Comparison of ENCODE assay signal across 29 cellular contexts in genomic region chr2:218371987-218372358, GRCh38. TPM values are rescaled to one million over a fixed set of nuclear protein-coding genes. Genes with fewer than 3 reads are reported as not detected.
DNase-seq lines count a peak whose midpoint lies in the region; ATAC-seq, FAIRE-seq and TF ChIP-seq lines count a peak whose summit lies in the region.
"Had no signal": no experiment of that assay in that cellular context is flagged by ENCODE, and none has a peak within 500 bp of the region (broad histone marks: within the 10 kb centered on the region; RNA-seq: fewer than 3 reads in every experiment).

No MANE protein-coding gene starts in this region.

- H4K5ac ChIP-seq in IMR-90 (ENCODE audit: low read depth, low read length): no peak overlapping the region

- no peak overlapping the region for H3K27ac ChIP-seq in IMR-90 (ENCODE audit: insufficient read depth, low read length)
- H3K27ac ChIP-seq in sigmoid colon: peak overlapping the region in 3 of 4 donors; percentile 68 to 85 (median 80)
- no peak overlapping the region for H3K27ac ChIP-seq in small intestine (ENCODE audit: low read depth in 1 of 2, low read length in 1 of 2)
- H3K27ac ChIP-seq: C4-2B, SJSA1, VCaP had no signal

- TF ChIP-seq POLR2A in IMR-90 (IDR thresholded peaks at IDR 0.05; ENCODE audit: low read depth, low read length) (no peak), sigmoid colon (IDR thresholded peaks at IDR 0.05) (no peak)

- H2BK20ac ChIP-seq in IMR-90 (ENCODE audit: low read depth, low read length): no peak overlapping the region

- intact Hi-C loops in IMR-90 (cut with micrococcal nuclease): no loop called here
- intact Hi-C loops in sigmoid colon (cut with DNase I): no loop called here

- no peaks in the 10 kb centered on the region for H3K36me3 ChIP-seq in IMR-90 (ENCODE audit: control insufficient read depth, insufficient read depth, low read length)
- no peaks in the 10 kb centered on the region for H3K36me3 ChIP-seq in sigmoid colon
- no peaks in the 10 kb centered on the region for H3K36me3 ChIP-seq in small intestine (ENCODE audit: control insufficient read depth in 2 of 2, insufficient read depth in 2 of 2, low read length in 2 of 2)
- H3K36me3 ChIP-seq: SJSA1, thoracic aorta had no signal

- no peak overlapping the region for H2AK5ac ChIP-seq in IMR-90 (ENCODE audit: low read depth, low read length)

- no peak for TF ChIP-seq RAD21 in IMR-90 (IDR thresholded peaks at IDR 0.05; ENCODE audit: low read length)

- H4K91ac ChIP-seq in IMR-90 (ENCODE audit: insufficient read depth, low read depth, low read length): no peak overlapping the region

- no peak overlapping the region for H3K9ac ChIP-seq in IMR-90 (ENCODE audit: low read depth, low read length)

- no peaks in the 10 kb centered on the region for H4K20me1 ChIP-seq in IMR-90 (ENCODE audit: insufficient read depth, low read length)

- in situ Hi-C loops in IMR-90 (cut with MboI; ENCODE audit: low sequenced_read_pairs): no loop called here

- DNase-seq in IMR-90: no peak
- DNase-seq in left lobe of liver (ENCODE audit: low spot score): no peak
- no peak for DNase-seq in sigmoid colon
- no peak for DNase-seq in small intestine
- DNase-seq in mucosa of gallbladder (ENCODE audit: low spot score): no peak
- DNase-seq in germinal center (ENCODE audit: low spot score): no peak
- DNase-seq: activated CD4-positive, alpha-beta T cell treated with anti-CD3 and anti-CD28 coated beads, Interleukin-2, amount 10 ng/mL, durations not matched to agents 24 days and 14 days; activated T-cell treated with anti-CD3 and anti-CD28 coated beads, Interleukin-2, amount 50 U/mL, for 24 hours; central memory CD4-positive, alpha-beta T cell; dermis blood vessel endothelial cell; foreskin melanocyte; NCI-H1048; NCI-H1694; NCI-H446 treated with DMSO at 0.1 percent for 48 hours; NCI-H82; nephron progenitor cell; RPMI8226; stimulated activated CD4-positive, alpha-beta T cell treated with anti-CD3 and anti-CD28 coated beads, Interleukin-1b, Interleukin-23, amount 100 ng/mL, for 48 hours; T-helper 9 cell had no signal

- H3K9me3 ChIP-seq in IMR-90 (ENCODE audit: control insufficient read depth, insufficient read depth, low read length) (peaks cover under 1% of the 10 kb centered on the region; the same call in 1 of the 2 replicates), sigmoid colon (peaks cover 0 to under 1% (median 0%) of the 10 kb centered on the region in 4 donors), small intestine (ENCODE audit: control insufficient read depth, low read depth) (no peaks in the 10 kb centered on the region)
- H3K9me3 ChIP-seq: thoracic aorta had no signal

- H3K79me1 ChIP-seq in IMR-90 (ENCODE audit: low read depth in 1 of 2, low read length in 2 of 2): no peaks in the 10 kb centered on the region

- no peak overlapping the region for H3K4me3 ChIP-seq in IMR-90 (ENCODE audit: insufficient read depth, low read depth, low read length)
- no peak overlapping the region for H3K4me3 ChIP-seq in sigmoid colon
- H3K4me3 ChIP-seq in small intestine (ENCODE audit: low read depth in 1 of 2, low read length in 2 of 2): no peak overlapping the region
- H3K4me3 ChIP-seq: GM23338, SJSA1, skin epidermis, thoracic aorta had no signal

- TF ChIP-seq CTCF in IMR-90 (conservative IDR thresholded peaks at IDR 0.05; ENCODE audit: low read depth, low read length) (no peak), sigmoid colon (IDR thresholded peaks at IDR 0.05) (no peak)

- H3K14ac ChIP-seq in IMR-90 (replicated peaks; ENCODE audit: low read depth, low read length): no peak overlapping the region

- TF ChIP-seq EP300 in sigmoid colon (IDR thresholded peaks at IDR 0.05): no peak

- H3K27me3 ChIP-seq in IMR-90 (ENCODE audit: control insufficient read depth, insufficient read depth, low read length): peaks cover 2% of the 10 kb centered on the region; the same call in 1 of the 2 replicates
- no peaks in the 10 kb centered on the region for H3K27me3 ChIP-seq in sigmoid colon
- no peaks in the 10 kb centered on the region for H3K27me3 ChIP-seq in small intestine (ENCODE audit: control insufficient read depth in 2 of 2, insufficient read depth in 2 of 2, low read length in 2 of 2)

- 0 out of 2 replicates have a peak overlapping the region, but pooled peaks have one; percentile 8 for H2BK120ac ChIP-seq in IMR-90 (ENCODE audit: low read depth, low read length)

- POLR2A ChIA-PET in IMR-90 (lab: Charles Lee; ENCODE audit: unreplicated experiment): no interaction called here

- dilution Hi-C loops in IMR-90 (cut with HindIII; ENCODE audit: low sequenced_read_pairs, unreplicated experiment): no loop called here

- FAIRE-seq in small intestine (lab: Jason Lieb, UNC): no peak
- FAIRE-seq: endometrium had no signal

- no peaks in the 10 kb centered on the region for H3K9me1 ChIP-seq in IMR-90 (ENCODE audit: insufficient read depth, low read length)

- BruUV-seq in IMR-90 (replicated peaks; lab: Mats Ljungman, UMichigan): no TSS peak

- no peak overlapping the region for H3K18ac ChIP-seq in IMR-90 (ENCODE audit: low read depth, low read length)

- no peak overlapping the region for H2BK5ac ChIP-seq in IMR-90 (ENCODE audit: low read depth, low read length, poor library complexity, severe bottlenecking)

- no peak overlapping the region for H2BK15ac ChIP-seq in IMR-90 (ENCODE audit: low read depth, low read length)

- CTCF ChIA-PET in IMR-90 (lab: Yijun Ruan, JAX): no interaction called here

- no peak overlapping the region for H4K8ac ChIP-seq in IMR-90 (ENCODE audit: low read depth in 2 of 2, low read length in 2 of 2)

- no peak overlapping the region for H2AFZ ChIP-seq in IMR-90 (replicated peaks; ENCODE audit: low read length, poor library complexity)
- H2AFZ ChIP-seq: GM23338 had no signal

- no peak overlapping the region for H2AK9ac ChIP-seq in IMR-90 (replicated peaks; ENCODE audit: low read depth, low read length, poor library complexity)

- no peak overlapping the region for H3K4ac ChIP-seq in IMR-90 (ENCODE audit: low read depth, low read length)

- 0 out of 2 replicates have a peak overlapping the region, but pooled peaks have one; percentile 38 for H3K23ac ChIP-seq in IMR-90 (ENCODE audit: low read depth, low read length)

- H3K56ac ChIP-seq in IMR-90 (ENCODE audit: extremely low read depth, insufficient read depth, low read length): no peak overlapping the region

- no peak overlapping the region for H3K4me2 ChIP-seq in IMR-90 (ENCODE audit: low read depth, low read length)
- H3K4me2 ChIP-seq: GM23338 had no signal

- peaks cover 5% of the 10 kb centered on the region for H3K4me1 ChIP-seq in IMR-90 (ENCODE audit: control insufficient read depth, insufficient read depth, low read length)
- peaks cover 0 to 45% (median 34%) of the 10 kb centered on the region in 4 donors for H3K4me1 ChIP-seq in sigmoid colon
- no peaks in the 10 kb centered on the region for H3K4me1 ChIP-seq in small intestine (ENCODE audit: control insufficient read depth in 2 of 2, insufficient read depth in 1 of 2, low read depth in 1 of 2, low read length in 1 of 2)

- ATAC-seq in IMR-90 (ENCODE audit: low read depth) (no peak), left lobe of liver (peak; percentile 45), GM18868 (IDR thresholded peaks at IDR 0.05; ENCODE audit: unreplicated experiment) (no peak)
- ATAC-seq: GM23338 had no signal

TF ChIP-seq in IMR-90, 13 proteins besides CTCF, POLR2A, EP300 and RAD21:
- TF ChIP-seq MAFK (IDR thresholded peaks at IDR 0.05; ENCODE audit: low read depth, low read length) (no peak), MAZ (IDR thresholded peaks at IDR 0.05; ENCODE audit: borderline replicate concordance, low read depth, low read length) (no peak), RFX5 (IDR thresholded peaks at IDR 0.05; ENCODE audit: low read depth, low read length) (no peak), NFE2L2 (IDR thresholded peaks at IDR 0.05; ENCODE audit: low read depth, low read length) (no peak), MXI1 (IDR thresholded peaks at IDR 0.05; ENCODE audit: borderline replicate concordance, low read depth, low read length) (no peak)

RNA-seq across cellular contexts. Expression of gene SLC11A1, which starts 10.1 kb away (rescaled TPM):
- total RNA-seq in IMR-90 (2012; rRNA removed) (under 0.01 TPM in 2 replicates), left lobe of liver (3.3 TPM), sigmoid colon (10 to 100 TPM; 13.8 to 19.0 (median 16.9) TPM), mucosa of gallbladder (15.1 TPM)
- polyA plus RNA-seq in IMR-90 (2012; rRNA removed) (0.03 and 0.07 TPM in 2 replicates), sigmoid colon (1 to 10 TPM; 1.2 to 7.0 (median 1.6) TPM), small intestine (1 to 10 TPM in 2 of 3 donors, under 1 TPM in 1; 0.54 to 8.4 (median 3.1) TPM)
- 0.02 and 0.03 TPM in 2 replicates for polyA plus RNA-seq in IMR-90 (2012; cell fraction: cytosol; rRNA removed)
- 0.06 and 0.07 TPM in 2 replicates for polyA plus RNA-seq in IMR-90 (2012; cell fraction: nucleus; rRNA removed; ENCODE audit: low replicate concordance)
- total RNA-seq: GM23338 had no signal

RNA-seq across cellular contexts. Expression of gene CATIP, which starts 15.3 kb away (rescaled TPM):
- total RNA-seq in IMR-90 (2012; rRNA removed): not detected in 2 replicates
- not detected in 2 replicates for polyA plus RNA-seq in IMR-90 (2012; rRNA removed)
- not detected in 2 replicates for polyA plus RNA-seq in IMR-90 (2012; cell fraction: cytosol; rRNA removed)
- not detected in 2 replicates for polyA plus RNA-seq in IMR-90 (2012; cell fraction: nucleus; rRNA removed; ENCODE audit: low replicate concordance)
- not detected for total RNA-seq in left lobe of liver
- total RNA-seq in sigmoid colon: not detected
- polyA plus RNA-seq in sigmoid colon: under 1 TPM in 1 of 3 donors, not detected in 2; 0.07 TPM
- polyA plus RNA-seq in small intestine: under 1 TPM in 1 of 3 donors, not detected in 2; 0.09 TPM
- total RNA-seq in mucosa of gallbladder: 3.4 TPM
- total RNA-seq: activated CD4-positive, alpha-beta T cell treated with anti-CD3 and anti-CD28 coated beads, Interleukin-2, amount 10 ng/mL, durations not matched to agents 24 days and 14 days; GM23338; kidney epithelial cell; osteocyte; SJSA1; thoracic aorta had no signal

RNA-seq across cellular contexts. Expression of gene CTDSP1, which starts 27.7 kb away (rescaled TPM):
- total RNA-seq in IMR-90 (2012; rRNA removed) (17.5 and 19.7 TPM in 2 replicates), left lobe of liver (105 TPM), sigmoid colon (10 to 100 TPM; 78.4 to 90.3 (median 80.7) TPM), mucosa of gallbladder (184 TPM)
- polyA plus RNA-seq in IMR-90 (2012; rRNA removed) (64.3 and 68.2 TPM in 2 replicates), sigmoid colon (100 to 1,000 TPM in 2 of 3 donors, 10 to 100 TPM in 1; 75.1 to 120 (median 105) TPM), small intestine (100 to 1,000 TPM in 2 of 3 donors, 10 to 100 TPM in 1; 94.3 to 144 (median 111) TPM)
- polyA plus RNA-seq in IMR-90 (2012; cell fraction: cytosol; rRNA removed): 61.8 and 79.5 TPM in 2 replicates
- 64.2 and 103 TPM in 2 replicates for polyA plus RNA-seq in IMR-90 (2012; cell fraction: nucleus; rRNA removed; ENCODE audit: low replicate concordance)

RNA-seq across cellular contexts. Expression of gene VIL1, which starts 47.0 kb away (rescaled TPM):
- total RNA-seq in IMR-90 (2012; rRNA removed) (not detected in 2 replicates), left lobe of liver (2.6 TPM), sigmoid colon (1 to 10 TPM in 1 of 4 donors, under 1 TPM in 1, not detected in 2; 0.71 to 2.8 TPM), mucosa of gallbladder (328 TPM)
- polyA plus RNA-seq in IMR-90 (2012; rRNA removed) (not detected in 2 replicates), sigmoid colon (100 to 1,000 TPM; 111 to 172 (median 170) TPM), small intestine (100 to 1,000 TPM; 247 to 345 (median 280) TPM)
- not detected in 2 replicates for polyA plus RNA-seq in IMR-90 (2012; cell fraction: cytosol; rRNA removed)
- polyA plus RNA-seq in IMR-90 (2012; cell fraction: nucleus; rRNA removed; ENCODE audit: low replicate concordance): not detected in 2 replicates
- total RNA-seq: activated CD4-positive, alpha-beta T cell treated with anti-CD3 and anti-CD28 coated beads, Interleukin-2, amount 10 ng/mL, durations not matched to agents 24 days and 14 days; dermis blood vessel endothelial cell; kidney epithelial cell; osteocyte; SJSA1 had no signal

Comparison
In these comparisons a context has a peak if more than half of its experiments do, and no peak if none do; other contexts are left out.
1. H3K27ac ChIP-seq: peak in sigmoid colon (3 of 4); none in IMR-90 (single experiment) and small intestine (0 of 2).